Comparison of ENCODE assay signal across 17 cellular contexts in genomic region chr18:52200406-52200805, GRCh38.
DNase-seq lines count a peak whose midpoint lies in the region; TF ChIP-seq lines count a peak whose summit lies in the region.
"Had no signal": no experiment of that assay in that cellular context is flagged by ENCODE, and none has a peak within 500 bp of the region (broad histone marks: within the 10 kb centered on the region; RNA-seq: fewer than 3 reads in every experiment).

No MANE protein-coding gene starts in this region.

- H3K9me3 Mint-ChIP-seq in endodermal cell, result peaks cover 4% of the 10 kb centered on the region

- peak overlapping the region; percentile 30 for H3K27ac Mint-ChIP-seq in endodermal cell
- H3K27ac Mint-ChIP-seq: CD14-positive monocyte; CD4-positive, alpha-beta memory T cell; HFFc6 had no signal

- H3K27me3 Mint-ChIP-seq in endodermal cell (ENCODE audit: insufficient read depth), result no peaks in the 10 kb centered on the region
- H3K27me3 Mint-ChIP-seq: CD4-positive, alpha-beta memory T cell had no signal

- no peak overlapping the region for H3K4me3 Mint-ChIP-seq in endodermal cell
- H3K4me3 Mint-ChIP-seq: CD14-positive monocyte; CD4-positive, alpha-beta memory T cell; HFFc6 had no signal

- no peak overlapping the region for H3K27ac ChIP-seq in endodermal cell (ENCODE audit: low read depth, low read length)
- H3K27ac ChIP-seq: BLaER1 had no signal

- H3K9me3 ChIP-seq in endodermal cell (ENCODE audit: control insufficient read depth, low read length), result no peaks in the 10 kb centered on the region
- H3K9me3 ChIP-seq: BLaER1 had no signal

- H3K4me3 ChIP-seq in endodermal cell (ENCODE audit: low read length), result no peak overlapping the region
- H3K4me3 ChIP-seq: BLaER1 had no signal

- DNase-seq in NCI-H82 (lab: John Stamatoyannopoulos, UW) (peak; percentile 10), NCI-H82 treated with DMSO at 0.1 percent for 48 hours (lab: John Stamatoyannopoulos, UW; ENCODE audit: unreplicated experiment) (no peak), HT1080 (ENCODE audit: low read depth) (peak; percentile 47), endodermal cell (no peak), renal cortical epithelial cell (ENCODE audit: low read depth) (peak; percentile 9), UCSD-AML1 (lab: John Stamatoyannopoulos, UW; ENCODE audit: unreplicated experiment) (no peak), medulla oblongata (ENCODE audit: extremely low spot score) (no peak)
- DNase-seq: 8988T; CD4-positive, alpha-beta memory T cell; DMS153; DMS79; GDM1; GOT3; H7; HFFc6 had no signal

- no peaks in the 10 kb centered on the region for H3K36me3 ChIP-seq in endodermal cell (ENCODE audit: control insufficient read depth, insufficient read depth, low read length)
- H3K36me3 ChIP-seq: BLaER1 had no signal

- TF ChIP-seq CTCF in endodermal cell (conservative IDR thresholded peaks at IDR 0.05), result no peak

- no peak overlapping the region for H3K9ac ChIP-seq in endodermal cell (ENCODE audit: extremely low read depth, low read length, poor library complexity, severe bottlenecking)
- H3K9ac ChIP-seq: BLaER1 had no signal

- 82% methylated on average over 1 of the region's 1 CpG; no CpG with 5 or more reads in 1 of the 2 experiments for WGBS in endodermal cell (ENCODE audit: insufficient coverage in 1 of 2, insufficient read length in 1 of 2), 2 experiments

- H3K4me1 Mint-ChIP-seq in endodermal cell, result peaks cover 9% of the 10 kb centered on the region
- H3K4me1 Mint-ChIP-seq: CD14-positive monocyte; CD4-positive, alpha-beta memory T cell had no signal

- H3K36me3 Mint-ChIP-seq in endodermal cell (ENCODE audit: low read depth), result no peaks in the 10 kb centered on the region
- H3K36me3 Mint-ChIP-seq: CD14-positive monocyte; CD4-positive, alpha-beta memory T cell had no signal

- H3K4me1 ChIP-seq in endodermal cell (ENCODE audit: control insufficient read depth, insufficient read depth, low read length), result peaks cover 3% of the 10 kb centered on the region
- H3K4me1 ChIP-seq: BLaER1 had no signal

- H3K27me3 ChIP-seq in endodermal cell (ENCODE audit: control insufficient read depth, insufficient read depth, low read length, poor library complexity, severe bottlenecking), result no peaks in the 10 kb centered on the region
- H3K27me3 ChIP-seq: BLaER1 had no signal

Comparison
In these comparisons a context has a peak if more than half of its experiments do, and no peak if none do; other contexts are left out.
1. DNase-seq: peak in NCI-H82 (single experiment), HT1080 (single experiment) and renal cortical epithelial cell (single experiment); none in NCI-H82 treated with DMSO at 0.1 percent for 48 hours (single experiment), endodermal cell (single experiment), UCSD-AML1 (single experiment) and medulla oblongata (single experiment).